ENCODE assay signal across 10 cellular contexts in the genomic region with DNA sequence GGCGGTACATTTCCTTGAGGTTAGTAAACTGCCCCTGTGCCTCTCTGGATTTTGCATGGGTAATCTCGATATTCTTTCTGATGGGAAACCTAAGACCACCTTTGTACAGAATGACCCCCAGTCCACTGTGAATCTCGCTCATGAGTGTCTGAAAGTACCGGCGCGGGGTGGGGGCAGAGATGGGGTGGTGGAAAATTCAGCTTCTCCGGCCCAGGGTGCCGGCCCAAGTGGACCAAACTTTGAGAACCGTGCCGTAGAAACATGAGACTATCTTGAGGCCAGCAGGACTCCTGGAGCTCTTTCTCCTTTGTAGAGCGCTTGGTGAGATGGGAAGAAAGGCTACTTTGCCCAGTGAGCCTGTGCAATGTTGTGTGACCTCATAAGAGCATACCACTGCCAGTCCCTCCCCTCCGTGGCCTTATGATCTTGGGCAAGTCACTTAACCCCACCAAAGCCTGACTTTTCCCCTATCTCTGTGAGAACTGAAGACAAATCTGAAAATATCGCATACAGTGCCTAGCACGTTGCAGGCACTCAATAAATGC. TPM values are rescaled to one million over a fixed set of nuclear protein-coding genes. Genes with fewer than 3 reads are reported as not detected.
DNase-seq lines count a peak whose midpoint lies in the region; ATAC-seq and TF ChIP-seq lines count a peak whose summit lies in the region.
"Had no signal": no experiment of that assay in that cellular context is flagged by ENCODE, and none has a peak within 500 bp of the region (broad histone marks: within the 10 kb centered on the region; RNA-seq: fewer than 3 reads in every experiment).

No MANE protein-coding gene starts in this region.

- intact Hi-C loops in upper lobe of right lung (cut with DNase I), result no loop called here

- H3K36me3 ChIP-seq in RWPE2 (ENCODE audit: low read depth) (no peaks in the 10 kb centered on the region), muscle layer of colon (ENCODE audit: insufficient read depth, low read length) (no peaks in the 10 kb centered on the region), upper lobe of right lung (no peaks in the 10 kb centered on the region)

- H3K4me3 ChIP-seq in RWPE2 (ENCODE audit: severe bottlenecking), result peak overlapping the region; percentile 19
- peak overlapping the region; percentile 29 to 64 for H3K4me3 ChIP-seq in muscle layer of colon (ENCODE audit: low read depth in 1 of 2, low read length in 2 of 2)
- peak overlapping the region; percentile 48 for H3K4me3 ChIP-seq in upper lobe of right lung

- peaks cover 4% of the 10 kb centered on the region for H3K27me3 ChIP-seq in RWPE2 (ENCODE audit: insufficient read depth, poor library complexity, severe bottlenecking)
- H3K27me3 ChIP-seq in muscle layer of colon (ENCODE audit: control insufficient read depth in 1 of 2, insufficient read depth in 2 of 2, low read length in 2 of 2), result no peaks in the 10 kb centered on the region
- no peaks in the 10 kb centered on the region for H3K27me3 ChIP-seq in upper lobe of right lung

- TF ChIP-seq CTCF in RWPE2 (IDR thresholded peaks at IDR 0.05; ENCODE audit: poor library complexity, severe bottlenecking) (no peak), upper lobe of right lung (IDR thresholded peaks at IDR 0.05) (no peak)

- H3K27ac ChIP-seq in RWPE2 (ENCODE audit: poor library complexity, severe bottlenecking), result no peak overlapping the region
- H3K27ac ChIP-seq in muscle layer of colon (ENCODE audit: low read depth, low read length), result no peak overlapping the region
- H3K27ac ChIP-seq in upper lobe of right lung, result peak overlapping the region; percentile 72

- ATAC-seq in RWPE2 (ENCODE audit: low read depth) (no peak), upper lobe of right lung (peak; percentile 8)
- ATAC-seq: T-helper 17 cell had no signal

- DNase-seq in RWPE2 (ENCODE audit: low spot score) (no peak), fibroblast of gingiva (ENCODE audit: low read depth) (peak; percentile 35), upper lobe of right lung (no peak), NCI-H226 (no peak), DMS153 treated with DMSO at 0.1 percent for 48 hours (lab: John Stamatoyannopoulos, UW; ENCODE audit: unreplicated experiment) (no peak)
- DNase-seq in activated CD4-positive, alpha-beta T cell treated with anti-CD3 and anti-CD28 coated beads, Interleukin-2, amount 50 U/mL, for 4 hours, result no peak
- DNase-seq: activated naive CD4-positive, alpha-beta T cell; stimulated activated CD4-positive, alpha-beta T cell treated with anti-CD3 and anti-CD28 coated beads, Interleukin-12 subunit alpha, Interleukin-12 subunit beta, amount 100 ng/mL, for 4 hours; T-helper 17 cell had no signal

- no peak overlapping the region for H3K9ac ChIP-seq in muscle layer of colon (ENCODE audit: low read length)

- no peaks in the 10 kb centered on the region for H3K9me3 ChIP-seq in RWPE2 (ENCODE audit: severe bottlenecking)
- no peaks in the 10 kb centered on the region for H3K9me3 ChIP-seq in muscle layer of colon (ENCODE audit: low read length)
- H3K9me3 ChIP-seq in upper lobe of right lung, result no peaks in the 10 kb centered on the region

- H3K4me1 ChIP-seq in RWPE2 (ENCODE audit: insufficient read depth, poor library complexity, severe bottlenecking) (no peaks in the 10 kb centered on the region), muscle layer of colon (ENCODE audit: insufficient read depth, low read length) (no peaks in the 10 kb centered on the region), upper lobe of right lung (peaks cover 5% of the 10 kb centered on the region)

RNA-seq across cellular contexts. Expression of a gene that starts 40.3 kb away (rescaled TPM):
- total RNA-seq in upper lobe of right lung, result 139 TPM
